In genomic region chr6:37103169-37104039, GRCh38 we compare ENCODE assay signal across 1 cellular context.
TF ChIP-seq lines count a peak whose summit lies in the region.

No MANE protein-coding gene starts in this region.

TF ChIP-seq in K562, 482 proteins besides CTCF, POLR2A, EP300 and RAD21 (continued from another document and continues in another):
- TF ChIP-seq GATAD2B (IDR thresholded peaks at IDR 0.05; ENCODE audit: borderline replicate concordance) (peak; percentile 91), POLR2AphosphoS5 (IDR thresholded peaks at IDR 0.05; ENCODE audit: control insufficient read depth, insufficient read depth, low read depth, low read length) (peak; percentile 99), DNMT1 (IDR thresholded peaks at IDR 0.05) (no peak), CBX2 (IDR thresholded peaks at IDR 0.05; ENCODE audit: insufficient read depth, low read length, poor library complexity, severe bottlenecking) (no peak), TEAD2 (tag; IDR thresholded peaks at IDR 0.05) (no peak), MYC (IDR thresholded peaks at IDR 0.05; ENCODE audit: low read depth, low read length) (peak; percentile 94), MYC (CRISPR knock-in tag; IDR thresholded peaks at IDR 0.05; ENCODE audit: borderline replicate concordance, low read depth) (0 out of 2 replicates have a peak, but pooled peaks have one; percentile 34), UBTF (IDR thresholded peaks at IDR 0.05; ENCODE audit: borderline replicate concordance in 1 of 2, low read depth in 2 of 2, low read length in 2 of 2) (no peak), HDAC2 (IDR thresholded peaks at IDR 0.05) (peak; percentile 98), ZBTB5 (IDR thresholded peaks at IDR 0.05) (no peak), ATF4 (CRISPR knock-in tag; IDR thresholded peaks at IDR 0.05) (peak; percentile 54; the same call in 1 of the 2 replicates), ZNF717 (CRISPR knock-in tag; IDR thresholded peaks at IDR 0.05) (no peak), PCBP1 (IDR thresholded peaks at IDR 0.05; ENCODE audit: low read depth, low read length, poor library complexity, severe bottlenecking) (no peak), ZNF584 (CRISPR knock-in tag; IDR thresholded peaks at IDR 0.05; ENCODE audit: low read depth) (peak; percentile 84; the same call in 1 of the 2 replicates), ATF7 (IDR thresholded peaks at IDR 0.05) (peak; percentile 81), KLF10 (CRISPR knock-in tag; IDR thresholded peaks at IDR 0.05) (no peak), MYBL2 (IDR thresholded peaks at IDR 0.05; ENCODE audit: low read depth) (no peak; the same call in 1 of the 2 replicates), MYBL2 (CRISPR knock-in tag; IDR thresholded peaks at IDR 0.05; ENCODE audit: borderline replicate concordance) (no peak), ZNF551 (CRISPR knock-in tag; IDR thresholded peaks at IDR 0.05) (no peak), ZBTB9 (CRISPR knock-in tag; IDR thresholded peaks at IDR 0.05) (0 out of 2 replicates have a peak, but pooled peaks have one; percentile 58), ZNF316 (IDR thresholded peaks at IDR 0.05) (peak; percentile 95), GTF3C2 (IDR thresholded peaks at IDR 0.05; ENCODE audit: borderline replicate concordance, extremely low read depth, insufficient read length) (no peak), FOXK2 (conservative IDR thresholded peaks at IDR 0.05 in 1 of 2, IDR thresholded peaks at IDR 0.05 in 1 of 2; ENCODE audit: low read depth in 2 of 2) (peak; percentile 63 to 70; a peak in 3 of 4 replicates), ZKSCAN3 (CRISPR knock-in tag; IDR thresholded peaks at IDR 0.05) (no peak), ZNF449 (CRISPR knock-in tag; IDR thresholded peaks at IDR 0.05) (no peak), CEBPB (tag; IDR thresholded peaks at IDR 0.05) (no peak), E2F5 (CRISPR knock-in tag; IDR thresholded peaks at IDR 0.05) (no peak), THRA (IDR thresholded peaks at IDR 0.05) (no peak), ZC3H4 (CRISPR knock-in tag; IDR thresholded peaks at IDR 0.05; ENCODE audit: borderline replicate concordance) (no peak), RREB1 (CRISPR knock-in tag; IDR thresholded peaks at IDR 0.05) (no peak), ARHGAP35 (IDR thresholded peaks at IDR 0.05; ENCODE audit: partially characterized antibody) (no peak), HDAC8 (tag; IDR thresholded peaks at IDR 0.05) (0 out of 2 replicates have a peak, but pooled peaks have one; percentile 61), E4F1 (CRISPR knock-in tag; IDR thresholded peaks at IDR 0.05; ENCODE audit: borderline replicate concordance) (no peak), HOXB6 (CRISPR knock-in tag; IDR thresholded peaks at IDR 0.05; ENCODE audit: borderline replicate concordance) (no peak)
